Comparison of ENCODE assay signal across 15 cellular contexts in genomic region chr16:50593410-50594139, GRCh38. TPM values are rescaled to one million over a fixed set of nuclear protein-coding genes. Genes with fewer than 3 reads are reported as not detected.
DNase-seq lines count a peak whose midpoint lies in the region; ATAC-seq, FAIRE-seq and TF ChIP-seq lines count a peak whose summit lies in the region.
"Had no signal": no experiment of that assay in that cellular context is flagged by ENCODE, and none has a peak within 500 bp of the region (broad histone marks: within the 10 kb centered on the region; RNA-seq: fewer than 3 reads in every experiment).

No MANE protein-coding gene starts in this region.

- DNase-seq in H7 (peak; percentile 92), fibroblast of the aortic adventitia (ENCODE audit: low read depth) (no peak), MV-4-11 (lab: John Stamatoyannopoulos, UW) (no peak), germinal center (ENCODE audit: low spot score) (no peak), GM19239 (ENCODE audit: insufficient read length, low spot score) (no peak)
- no peak for DNase-seq in activated CD4-positive, alpha-beta T cell treated with anti-CD3 and anti-CD28 coated beads for 4 hours
- DNase-seq: amniotic stem cell; foreskin fibroblast; naive thymus-derived CD4-positive, alpha-beta T cell; NCI-H2171; stimulated activated CD4-positive, alpha-beta T cell treated with anti-CD3 and anti-CD28 coated beads, Interleukin-4, amount 100 ng/mL, for 4 hours; SW 1271; testis had no signal

- peak; percentile 25; the same call in 2 of the 3 replicates for ATAC-seq in SK-N-SH treated with all-trans-retinoic acid at 6 μM for 48 hours
- ATAC-seq: naive thymus-derived CD4-positive, alpha-beta T cell had no signal

- peak; percentile 22 for TF ChIP-seq CTCF in fibroblast of the aortic adventitia (IDR thresholded peaks at IDR 0.05; ENCODE audit: insufficient read depth, low read length)

- H3K4me3 ChIP-seq in H7 (ENCODE audit: insufficient read depth, low read depth, low read length) (no peak overlapping the region), fibroblast of the aortic adventitia (ENCODE audit: low read depth, low read length) (no peak overlapping the region), rectal smooth muscle tissue (ENCODE audit: low read length) (no peak overlapping the region)
- H3K4me3 ChIP-seq: testis had no signal

- peaks cover 20% of the 10 kb centered on the region for H3K4me1 ChIP-seq in rectal smooth muscle tissue (ENCODE audit: control insufficient read depth, insufficient read depth, low read length)

- H3K36me3 ChIP-seq in H7 (replicated peaks; ENCODE audit: control insufficient read depth, insufficient read depth, low read length) (no peaks in the 10 kb centered on the region), rectal smooth muscle tissue (ENCODE audit: control insufficient read depth, insufficient read depth, low read length) (no peaks in the 10 kb centered on the region)

- H3K9ac ChIP-seq in rectal smooth muscle tissue (ENCODE audit: low read length): no peak overlapping the region

- H3K27me3 ChIP-seq in H7 (ENCODE audit: control insufficient read depth, insufficient read depth, low read length) (no peaks in the 10 kb centered on the region), rectal smooth muscle tissue (ENCODE audit: control insufficient read depth, insufficient read depth, low read length) (no peaks in the 10 kb centered on the region)
- H3K27me3 ChIP-seq: testis had no signal

- peak overlapping the region; percentile 79 for H3K27ac ChIP-seq in rectal smooth muscle tissue (ENCODE audit: low read depth, low read length)
- H3K27ac ChIP-seq: testis had no signal

- no peak for FAIRE-seq in GM19239 (lab: Jason Lieb, UNC)

TF ChIP-seq in SK-N-SH treated with all-trans-retinoic acid at 6 μM for 48 hours, 23 proteins besides CTCF, POLR2A, EP300 and RAD21:
- TF ChIP-seq PPARA (CRISPR knock-in tag; IDR thresholded peaks at IDR 0.05; ENCODE audit: borderline replicate concordance): no peak
- TF ChIP-seq TSHZ2 (CRISPR knock-in tag; IDR thresholded peaks at IDR 0.05): no peak
- no peak for TF ChIP-seq TCF4 (CRISPR knock-in tag; IDR thresholded peaks at IDR 0.05; ENCODE audit: borderline replicate concordance)
- TF ChIP-seq ZNF565 (CRISPR knock-in tag; conservative IDR thresholded peaks at IDR 0.05; ENCODE audit: low read depth): no peak
- no peak for TF ChIP-seq ARNTL (CRISPR knock-in tag; IDR thresholded peaks at IDR 0.05; ENCODE audit: borderline replicate concordance, low read depth)
- no peak for TF ChIP-seq ZNF70 (CRISPR knock-in tag; IDR thresholded peaks at IDR 0.05)
- no peak for TF ChIP-seq CSDC2 (CRISPR knock-in tag; IDR thresholded peaks at IDR 0.05)
- TF ChIP-seq ZFP3 (CRISPR knock-in tag; IDR thresholded peaks at IDR 0.05): no peak
- no peak for TF ChIP-seq ZNF8 (CRISPR knock-in tag; IDR thresholded peaks at IDR 0.05)
- TF ChIP-seq PATZ1 (CRISPR knock-in tag; IDR thresholded peaks at IDR 0.05; ENCODE audit: borderline replicate concordance): no peak
- no peak for TF ChIP-seq CREB5 (CRISPR knock-in tag; IDR thresholded peaks at IDR 0.05; ENCODE audit: low read depth)
- no peak for TF ChIP-seq BACH2 (CRISPR knock-in tag; IDR thresholded peaks at IDR 0.05; ENCODE audit: borderline replicate concordance)
- no peak for TF ChIP-seq CSRNP3 (CRISPR knock-in tag; IDR thresholded peaks at IDR 0.05)
- no peak for TF ChIP-seq GLIS3 (CRISPR knock-in tag; IDR thresholded peaks at IDR 0.05)
- TF ChIP-seq ZC3H10 (CRISPR knock-in tag; IDR thresholded peaks at IDR 0.05): no peak
- no peak for TF ChIP-seq SNAI2 (CRISPR knock-in tag; IDR thresholded peaks at IDR 0.05)
- no peak for TF ChIP-seq POU6F1 (CRISPR knock-in tag; IDR thresholded peaks at IDR 0.05; ENCODE audit: borderline replicate concordance, low read depth)
- TF ChIP-seq ISL1 (CRISPR knock-in tag; IDR thresholded peaks at IDR 0.05): no peak

RNA-seq across cellular contexts. Expression of gene NKD1, which starts 45.4 kb away (rescaled TPM):
- 1.1 and 1.2 TPM in 2 replicates for total RNA-seq in H7 (2014; rRNA removed; shearing (Covaris generic))
- total RNA-seq in fibroblast of the aortic adventitia (ENCODE audit: low replicate concordance): 0.09 TPM in 1 of 2 replicates, not detected in the other
